ENCODE assay signal across 8 cellular contexts in genomic region chr4:188976644-188977115, GRCh38.
DNase-seq lines count a peak whose midpoint lies in the region; ATAC-seq and TF ChIP-seq lines count a peak whose summit lies in the region.

No MANE protein-coding gene starts in this region.

- peak; percentile 62 for DNase-seq in HFF-Myc (ENCODE audit: extremely low read depth, low read depth)
- peak; percentile 74 for DNase-seq in NCI-H748 treated with DMSO at 0.1 percent for 48 hours (lab: John Stamatoyannopoulos, UW)
- peak; percentile 21 for DNase-seq in fibroblast of pulmonary artery (ENCODE audit: low read depth)
- peak; percentile 47 for DNase-seq in retinal pigment epithelial cell (ENCODE audit: low read depth)
- no peak for DNase-seq in occipital lobe (lab: John Stamatoyannopoulos, UW)

- no peak overlapping the region for H3K4me3 ChIP-seq in HFF-Myc (replicated peaks; ENCODE audit: low read depth, low read length)
- H3K4me3 ChIP-seq in fibroblast of pulmonary artery (replicated peaks; ENCODE audit: low read depth, low read length), result no peak overlapping the region
- H3K4me3 ChIP-seq in retinal pigment epithelial cell (ENCODE audit: low read length), result no peak overlapping the region

- ATAC-seq in HG02678 (IDR thresholded peaks at IDR 0.05; ENCODE audit: unreplicated experiment), result no peak
- ATAC-seq in GM21737 (IDR thresholded peaks at IDR 0.05; ENCODE audit: unreplicated experiment), result no peak
- ATAC-seq in GM21717 (IDR thresholded peaks at IDR 0.05; ENCODE audit: unreplicated experiment), result no peak

- no peak for TF ChIP-seq CTCF in HFF-Myc (IDR thresholded peaks at IDR 0.05; ENCODE audit: low read depth, low read length, missing control alignments)
- TF ChIP-seq CTCF in fibroblast of pulmonary artery (IDR thresholded peaks at IDR 0.05; ENCODE audit: low read length, missing control alignments), result no peak
- no peak for TF ChIP-seq CTCF in retinal pigment epithelial cell (conservative IDR thresholded peaks at IDR 0.05; ENCODE audit: low read depth, low read length)
